8 cellular contexts compared by ENCODE assay signal in the genomic region with DNA sequence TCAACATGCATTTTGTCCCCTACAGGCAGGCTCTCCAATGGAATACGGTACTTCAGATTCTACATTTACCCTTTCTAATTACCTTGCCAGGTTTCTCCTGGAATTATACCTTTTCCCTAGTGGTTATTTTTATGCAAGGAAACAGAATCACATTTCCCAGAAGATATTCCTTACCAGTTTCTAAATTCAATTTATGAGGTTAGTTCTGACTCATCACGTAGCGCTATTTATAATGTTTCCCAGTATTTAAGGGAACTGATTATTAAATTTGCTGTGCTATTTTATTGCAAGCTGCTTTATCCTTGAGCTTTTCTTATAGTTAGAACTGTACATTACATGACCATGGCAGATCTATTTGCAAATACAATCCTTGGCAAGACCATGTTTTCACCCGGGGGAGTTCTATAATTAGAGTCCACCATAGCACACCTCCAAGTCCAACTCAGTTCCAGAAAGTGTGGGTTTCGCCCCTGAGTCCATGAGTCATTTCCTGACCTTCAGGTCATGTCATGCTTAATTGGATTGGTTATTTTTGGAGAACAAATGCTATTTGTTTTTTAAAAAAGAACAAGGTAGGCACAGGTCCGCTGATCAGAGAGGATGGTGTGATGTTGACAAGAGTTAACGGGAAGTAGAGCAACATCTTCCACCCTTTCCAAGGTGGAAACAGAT.
DNase-seq lines count a peak whose midpoint lies in the region; ATAC-seq and TF ChIP-seq lines count a peak whose summit lies in the region.

No MANE protein-coding gene starts in this region.

- peak; percentile 9 for DNase-seq in activated CD4-positive, alpha-beta T cell treated with anti-CD3 and anti-CD28 coated beads for 48 hours
- no peak for DNase-seq in activated CD4-positive, alpha-beta T cell treated with anti-CD3 and anti-CD28 coated beads for 4 hours
- DNase-seq in dermis blood vessel endothelial cell, result peak; percentile 82
- DNase-seq in thyroid gland, result no peak
- no peak for DNase-seq in activated CD4-positive, alpha-beta memory T cell treated with anti-CD3 and anti-CD28 coated beads, Interleukin-2, amount 10 ng/mL, durations not matched to agents 7 days and 5 days
- no peak for DNase-seq in cerebellum (ENCODE audit: low spot score)
- DNase-seq in activated effector memory CD4-positive, alpha-beta T cell treated with Interleukin-2 at 50 U/mL for 16 hours, result no peak

- intact Hi-C loops in thyroid gland (cut with DNase I), result loop anchor here (10.0 kb wide), 1 partner anchor 206 kb away; no protein-coding TSS in a partner anchor

- peaks cover 13% of the 10 kb centered on the region for H3K4me1 Mint-ChIP-seq in activated CD4-positive, alpha-beta memory T cell treated with anti-CD3 and anti-CD28 coated beads, Interleukin-2, amount 10 ng/mL, durations not matched to agents 7 days and 5 days

- H3K4me1 ChIP-seq in thyroid gland, result peaks cover 4 to 42% of the 10 kb centered on the region in 2 donors

- no peaks in the 10 kb centered on the region for H3K36me3 Mint-ChIP-seq in activated CD4-positive, alpha-beta memory T cell treated with anti-CD3 and anti-CD28 coated beads, Interleukin-2, amount 10 ng/mL, durations not matched to agents 7 days and 5 days (ENCODE audit: low read depth)

- no peaks in the 10 kb centered on the region for H3K27me3 ChIP-seq in thyroid gland

- H3K4me3 Mint-ChIP-seq in activated CD4-positive, alpha-beta memory T cell treated with anti-CD3 and anti-CD28 coated beads, Interleukin-2, amount 10 ng/mL, durations not matched to agents 7 days and 5 days, result no peak overlapping the region

- H3K4me3 ChIP-seq in thyroid gland (replicated peaks in 1 of 3), result no peak overlapping the region

- peaks cover 3% of the 10 kb centered on the region for H3K27me3 Mint-ChIP-seq in activated CD4-positive, alpha-beta memory T cell treated with anti-CD3 and anti-CD28 coated beads, Interleukin-2, amount 10 ng/mL, durations not matched to agents 7 days and 5 days

- ATAC-seq in HG03159 (IDR thresholded peaks at IDR 0.05; ENCODE audit: unreplicated experiment), result peak; percentile 84

- H3K36me3 ChIP-seq in thyroid gland, result no peaks in the 10 kb centered on the region

- POLR2A ChIA-PET in activated CD4-positive, alpha-beta memory T cell treated with anti-CD3 and anti-CD28 coated beads, Interleukin-2, amount 10 ng/mL, durations not matched to agents 7 days and 5 days (lab: Charles Lee), result no interaction called here

- H3K27ac ChIP-seq in thyroid gland, result peak overlapping the region; percentile 18 to 85 (median 66)

- peaks cover 9% of the 10 kb centered on the region for H3K9me3 Mint-ChIP-seq in activated CD4-positive, alpha-beta memory T cell treated with anti-CD3 and anti-CD28 coated beads, Interleukin-2, amount 10 ng/mL, durations not matched to agents 7 days and 5 days

- H3K9me3 ChIP-seq in thyroid gland, result no peaks in the 10 kb centered on the region

- CTCF ChIA-PET in activated CD4-positive, alpha-beta memory T cell treated with anti-CD3 and anti-CD28 coated beads, Interleukin-2, amount 10 ng/mL, durations not matched to agents 7 days and 5 days (lab: Charles Lee), result no interaction called here

- no peak overlapping the region for H3K27ac Mint-ChIP-seq in activated CD4-positive, alpha-beta memory T cell treated with anti-CD3 and anti-CD28 coated beads, Interleukin-2, amount 10 ng/mL, durations not matched to agents 7 days and 5 days

- 68 to 77% methylated on average over 7 of the region's 7 CpGs for WGBS in thyroid gland, 2 donors

- no peak for TF ChIP-seq CTCF in thyroid gland (IDR thresholded peaks at IDR 0.05)

- TF ChIP-seq POLR2A in thyroid gland (IDR thresholded peaks at IDR 0.05), result no peak

Comparison
In these comparisons a context has a peak if more than half of its experiments do, and no peak if none do; other contexts are left out.
1. DNase-seq: peak in activated CD4-positive, alpha-beta T cell treated with anti-CD3 and anti-CD28 coated beads for 48 hours (single experiment) and dermis blood vessel endothelial cell (single experiment); none in activated CD4-positive, alpha-beta T cell treated with anti-CD3 and anti-CD28 coated beads for 4 hours (0 of 2), thyroid gland (0 of 2), activated CD4-positive, alpha-beta memory T cell treated with anti-CD3 and anti-CD28 coated beads, Interleukin-2, amount 10 ng/mL, durations not matched to agents 7 days and 5 days (single experiment), cerebellum (single experiment) and activated effector memory CD4-positive, alpha-beta T cell treated with Interleukin-2 at 50 U/mL for 16 hours (single experiment).